In the genomic region with DNA sequence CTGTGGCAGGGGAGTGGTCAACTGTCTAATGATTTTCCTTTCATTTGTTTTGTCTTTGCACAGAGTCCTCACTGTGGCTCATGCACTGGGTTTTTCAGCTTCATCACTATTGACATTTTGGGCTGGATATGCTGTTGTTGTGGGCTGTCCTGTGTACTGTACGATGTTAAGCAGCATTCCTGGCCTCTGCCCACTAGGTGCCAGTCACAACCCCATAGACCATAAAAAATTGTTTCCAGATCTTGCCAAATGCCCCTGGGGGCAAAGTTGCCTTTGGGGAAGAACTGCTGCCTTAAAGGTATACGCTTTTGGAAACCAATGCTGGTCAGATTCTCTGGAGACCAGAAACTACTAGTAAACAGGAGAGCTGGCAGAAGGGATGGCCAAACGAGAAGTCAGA, we compare ENCODE assay signal across 8 cellular contexts.
DNase-seq lines count a peak whose midpoint lies in the region; TF ChIP-seq lines count a peak whose summit lies in the region.

No MANE protein-coding gene starts in this region.

- no peaks in the 10 kb centered on the region for H3K9me3 ChIP-seq in testis

- H3K27me3 ChIP-seq in testis: no peaks in the 10 kb centered on the region

- TF ChIP-seq POLR2A in testis (IDR thresholded peaks at IDR 0.05): no peak

- no peaks in the 10 kb centered on the region for H3K36me3 ChIP-seq in testis (ENCODE audit: low read depth, missing control alignments)

- H3K4me1 ChIP-seq in testis: no peaks in the 10 kb centered on the region

- WGBS in testis, 2 donors: 49 to 76% methylated on average over 3 of the region's 3 CpGs

- H3K27ac ChIP-seq in testis: no peak overlapping the region

- TF ChIP-seq CTCF in fibroblast of mammary gland (conservative IDR thresholded peaks at IDR 0.05; ENCODE audit: control insufficient read depth, insufficient read depth, low read depth, low read length) (peak; percentile 25), testis (IDR thresholded peaks at IDR 0.05) (no peak)

- H3K4me3 ChIP-seq in fibroblast of mammary gland (ENCODE audit: control insufficient read depth, low read depth, low read length) (no peak overlapping the region), testis (no peak overlapping the region)

- peak; percentile 46 for DNase-seq in NCI-H748 (lab: John Stamatoyannopoulos, UW; ENCODE audit: unreplicated experiment)
- no peak for DNase-seq in NCI-H748 treated with DMSO at 0.1 percent for 48 hours (lab: John Stamatoyannopoulos, UW)
- peak; percentile 49 for DNase-seq in NCI-H226
- peak; percentile 42 for DNase-seq in fibroblast of mammary gland (ENCODE audit: low read depth)
- peak; percentile 19 for DNase-seq in testis
- no peak for DNase-seq in occipital lobe (lab: John Stamatoyannopoulos, UW)
- no peak for DNase-seq in putamen (ENCODE audit: low spot score)
- DNase-seq in NCI-H2107 treated with DMSO at 0.1 percent for 48 hours (lab: John Stamatoyannopoulos, UW; ENCODE audit: unreplicated experiment): no peak

- intact Hi-C loops in testis (cut with DNase I; ENCODE audit: low total_unique reads): no loop called here

Comparison
In these comparisons a context has a peak if more than half of its experiments do, and no peak if none do; other contexts are left out.
1. DNase-seq: peak in NCI-H748 (single experiment), NCI-H226 (single experiment), fibroblast of mammary gland (single experiment) and testis (single experiment); none in NCI-H748 treated with DMSO at 0.1 percent for 48 hours (single experiment), occipital lobe (single experiment), putamen (single experiment) and NCI-H2107 treated with DMSO at 0.1 percent for 48 hours (single experiment).